Comparison of ENCODE assay signal across 7 cellular contexts in the genomic region with DNA sequence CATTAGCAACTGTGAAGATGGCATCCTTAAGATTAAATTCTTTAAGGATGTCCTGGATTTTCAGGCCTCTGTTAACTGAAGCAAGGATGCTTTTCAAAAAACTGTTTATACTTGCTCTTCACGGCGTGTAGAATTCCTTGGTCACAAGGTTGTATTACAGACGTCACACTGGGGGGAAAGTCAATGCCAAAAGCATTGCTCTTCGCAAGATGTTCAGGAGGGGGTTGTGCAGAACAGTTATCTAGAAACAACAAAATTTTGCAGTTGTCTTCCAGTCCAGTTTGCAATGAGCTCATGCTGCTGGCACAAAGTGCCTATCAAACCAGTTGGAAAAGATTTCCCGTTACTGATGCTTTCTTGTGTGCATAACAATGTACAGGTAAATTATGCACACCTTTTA.
"Had no signal": no experiment of that assay in that cellular context is flagged by ENCODE, and none has a peak within 500 bp of the region (broad histone marks: within the 10 kb centered on the region; RNA-seq: fewer than 3 reads in every experiment).

No MANE protein-coding gene starts in this region.

- H3K4me3 ChIP-seq: K562 had no signal

- DNase-seq: IMR-90, KBM-7, KG1 had no signal

- FAIRE-seq: HepG2, HTR-8/SVneo, K562 had no signal

- H3K27ac ChIP-seq: HL-60 had no signal
